ENCODE assay signal across 25 cellular contexts in genomic region chr12:98939926-98940325, GRCh38.
"Had no signal": no experiment of that assay in that cellular context is flagged by ENCODE, and none has a peak within 500 bp of the region (broad histone marks: within the 10 kb centered on the region; RNA-seq: fewer than 3 reads in every experiment).

No MANE protein-coding gene starts in this region.

- ATAC-seq: left colon; naive thymus-derived CD8-positive, alpha-beta T cell; sciatic nerve; stimulated activated naive B cell treated with anti-CD40 and anti-IgM and Interleukin-4, amounts not matched to agents 10 μg/mL and 1 μg/mL and 100 μg/mL, for 72 hours; stimulated activated naive CD8-positive, alpha-beta T cell treated with anti-CD3 and anti-CD28 coated beads, Interleukin-15, Interleukin-2, amounts not matched to agents 100 U/mL and 50 U/mL, for 24 hours had no signal

- H3K36me3 ChIP-seq: left ventricle myocardium inferior, ovary, right atrium auricular region, stomach, thyroid gland, transverse colon, upper lobe of left lung had no signal

- H3K4me3 Mint-ChIP-seq: naive thymus-derived CD8-positive, alpha-beta T cell; nephron; neural crest cell; stimulated activated naive B cell treated with anti-CD40 and anti-IgM and Interleukin-4, amounts not matched to agents 10 μg/mL and 1 μg/mL and 100 μg/mL, for 72 hours had no signal

- H3K27ac ChIP-seq: left ventricle myocardium inferior, ovary, right atrium auricular region, skin epidermis, stomach, testis, thyroid gland, transverse colon, upper lobe of left lung had no signal

- H3K27ac Mint-ChIP-seq: naive thymus-derived CD8-positive, alpha-beta T cell; nephron; progenitor cell of endocrine pancreas; stimulated activated naive B cell treated with anti-CD40 and anti-IgM and Interleukin-4, amounts not matched to agents 10 μg/mL and 1 μg/mL and 100 μg/mL, for 72 hours had no signal

- H3K4me3 ChIP-seq: left ventricle myocardium inferior, lung, ovary, right atrium auricular region, skin epidermis, stomach, testis, thyroid gland, transverse colon, upper lobe of left lung had no signal

- H3K9me3 ChIP-seq: right atrium auricular region, testis, thyroid gland, transverse colon, upper lobe of left lung had no signal

- H3K4me1 Mint-ChIP-seq: naive thymus-derived CD8-positive, alpha-beta T cell; nephron; neural crest cell; stimulated activated naive B cell treated with anti-CD40 and anti-IgM and Interleukin-4, amounts not matched to agents 10 μg/mL and 1 μg/mL and 100 μg/mL, for 72 hours had no signal

- H3K36me3 Mint-ChIP-seq: stimulated activated naive B cell treated with anti-CD40 and anti-IgM and Interleukin-4, amounts not matched to agents 10 μg/mL and 1 μg/mL and 100 μg/mL, for 72 hours had no signal

- H3K4me1 ChIP-seq: left ventricle myocardium inferior, right atrium auricular region, stomach, testis, thyroid gland, transverse colon, upper lobe of left lung had no signal

- FAIRE-seq: islet of Langerhans, kidney, urothelium cell line had no signal

- DNase-seq: kidney; left colon; left ventricle myocardium inferior; naive thymus-derived CD8-positive, alpha-beta T cell; stimulated activated CD4-positive, alpha-beta T cell treated with anti-CD3 and anti-CD28 coated beads, Interleukin-12 subunit alpha, Interleukin-12 subunit beta, amount 100 ng/mL, for 4 hours; stimulated activated CD4-positive, alpha-beta T cell treated with anti-CD3 and anti-CD28 coated beads, Interleukin-15, amount 100 ng/mL, for 24 hours; stimulated activated CD4-positive, alpha-beta T cell treated with anti-CD3 and anti-CD28 coated beads, Interleukin-2, amount 100 ng/mL, for 24 hours; stimulated activated CD4-positive, alpha-beta T cell treated with anti-CD3 and anti-CD28 coated beads, Interleukin-4, amount 100 ng/mL, for 1 hour; stimulated activated naive B cell treated with anti-CD40 and anti-IgM and Interleukin-4, amounts not matched to agents 10 μg/mL and 1 μg/mL and 100 μg/mL, for 72 hours; stimulated activated naive CD8-positive, alpha-beta T cell treated with anti-CD3 and anti-CD28 coated beads, Interleukin-15, Interleukin-2, amounts not matched to agents 100 U/mL and 50 U/mL, for 24 hours; stomach; testis; thyroid gland; transverse colon; upper lobe of left lung had no signal

- H3K27me3 ChIP-seq: ovary, right atrium auricular region, stomach, testis, thyroid gland, transverse colon, upper lobe of left lung had no signal
